In genomic region chr18:49723648-49724180, GRCh38 we compare ENCODE assay signal across 8 cellular contexts.
DNase-seq lines count a peak whose midpoint lies in the region; ATAC-seq and TF ChIP-seq lines count a peak whose summit lies in the region.
"Had no signal": no experiment of that assay in that cellular context is flagged by ENCODE, and none has a peak within 500 bp of the region (broad histone marks: within the 10 kb centered on the region; RNA-seq: fewer than 3 reads in every experiment).

No MANE protein-coding gene starts in this region.

- H3K9ac ChIP-seq in colonic mucosa (ENCODE audit: low read depth in 2 of 2, low read length in 2 of 2) (peak overlapping the region in 1 of 2 donors; percentile 29), smooth muscle cell (ENCODE audit: low read depth) (peak overlapping the region; percentile 34)

- H3K27ac ChIP-seq in colonic mucosa (peak overlapping the region; percentile 74), smooth muscle cell (ENCODE audit: low read depth) (peak overlapping the region; percentile 94), suprapubic skin (no peak overlapping the region)

- TF ChIP-seq CTCF in colonic mucosa (IDR thresholded peaks at IDR 0.05) (no peak), smooth muscle cell (IDR thresholded peaks at IDR 0.05; ENCODE audit: borderline replicate concordance, insufficient read depth, poor library complexity, severe bottlenecking) (no peak), suprapubic skin (IDR thresholded peaks at IDR 0.05) (no peak)

- H3K27me3 ChIP-seq in colonic mucosa: no peaks in the 10 kb centered on the region
- H3K27me3 ChIP-seq in smooth muscle cell (ENCODE audit: low read depth): no peaks in the 10 kb centered on the region
- H3K27me3 ChIP-seq in suprapubic skin: no peaks in the 10 kb centered on the region

- peak overlapping the region; percentile 59 for H3K4me2 ChIP-seq in smooth muscle cell

- H3K36me3 ChIP-seq in colonic mucosa (no peaks in the 10 kb centered on the region), smooth muscle cell (ENCODE audit: low read depth) (no peaks in the 10 kb centered on the region), suprapubic skin (no peaks in the 10 kb centered on the region)

- H3K4me1 ChIP-seq in colonic mucosa: peaks cover 12% of the 10 kb centered on the region
- peaks cover 22% of the 10 kb centered on the region for H3K4me1 ChIP-seq in smooth muscle cell (ENCODE audit: low read depth)
- no peaks in the 10 kb centered on the region for H3K4me1 ChIP-seq in suprapubic skin

- intact Hi-C loops in colonic mucosa (cut with DNase I): no loop called here

- peak overlapping the region; percentile 69 for H2AFZ ChIP-seq in smooth muscle cell (ENCODE audit: low read depth)

- WGBS in smooth muscle cell (ENCODE audit: low lambda C conversion rate): 32% methylated on average over 13 of the region's 13 CpGs
- 52% methylated on average over 13 of the region's 13 CpGs for WGBS in suprapubic skin

- TF ChIP-seq EP300 in Ishikawa (IDR thresholded peaks at IDR 0.05; ENCODE audit: borderline replicate concordance) (peak; percentile 38; the same call in 1 of the 2 replicates), suprapubic skin (IDR thresholded peaks at IDR 0.05) (no peak)

- H4K20me1 ChIP-seq in smooth muscle cell (ENCODE audit: low read depth): no peaks in the 10 kb centered on the region

- ATAC-seq in GM19025 (IDR thresholded peaks at IDR 0.05; ENCODE audit: low read depth, unreplicated experiment): peak; percentile 62
- ATAC-seq in HG02885 (IDR thresholded peaks at IDR 0.05; ENCODE audit: poor library complexity, unreplicated experiment): no peak

- DNase-seq in colonic mucosa (peak; percentile 64), smooth muscle cell (lab: John Stamatoyannopoulos, UW; ENCODE audit: unreplicated experiment) (no peak), suprapubic skin (ENCODE audit: low spot score in 2 of 2) (no peak), superior temporal gyrus (ENCODE audit: extremely low spot score) (no peak)
- DNase-seq: NCI-H1092 had no signal

- H3K4me3 ChIP-seq in colonic mucosa (no peak overlapping the region), smooth muscle cell (no peak overlapping the region), suprapubic skin (no peak overlapping the region)

- no peaks in the 10 kb centered on the region for H3K9me3 ChIP-seq in colonic mucosa
- H3K9me3 ChIP-seq in smooth muscle cell (replicated peaks; ENCODE audit: low read depth): no peaks in the 10 kb centered on the region
- H3K9me3 ChIP-seq in suprapubic skin: no peaks in the 10 kb centered on the region

- TF ChIP-seq RAD21 in Ishikawa (IDR thresholded peaks at IDR 0.05; ENCODE audit: low read depth): no peak

- no peaks in the 10 kb centered on the region for H3K79me2 ChIP-seq in smooth muscle cell (ENCODE audit: low read depth)

- peaks cover 11% of the 10 kb centered on the region for H3F3A ChIP-seq in smooth muscle cell (ENCODE audit: low read depth)

- TF ChIP-seq POLR2A in suprapubic skin (IDR thresholded peaks at IDR 0.05): no peak

TF ChIP-seq in Ishikawa, 13 proteins besides CTCF, POLR2A, EP300 and RAD21:
- TF ChIP-seq YY1 (IDR thresholded peaks at IDR 0.05; ENCODE audit: low read depth): no peak
- TF ChIP-seq, protein P1, sequence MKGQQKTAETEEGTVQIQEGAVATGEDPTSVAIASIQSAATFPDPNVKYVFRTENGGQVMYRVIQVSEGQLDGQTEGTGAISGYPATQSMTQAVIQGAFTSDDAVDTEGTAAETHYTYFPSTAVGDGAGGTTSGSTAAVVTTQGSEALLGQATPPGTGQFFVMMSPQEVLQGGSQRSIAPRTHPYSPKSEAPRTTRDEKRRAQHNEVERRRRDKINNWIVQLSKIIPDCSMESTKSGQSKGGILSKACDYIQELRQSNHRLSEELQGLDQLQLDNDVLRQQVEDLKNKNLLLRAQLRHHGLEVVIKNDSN (IDR thresholded peaks at IDR 0.05): no peak
- no peak for TF ChIP-seq CEBPB (IDR thresholded peaks at IDR 0.05)
- no peak for TF ChIP-seq EGR1 (IDR thresholded peaks at IDR 0.05)
- TF ChIP-seq TAF1 (IDR thresholded peaks at IDR 0.05; ENCODE audit: low read depth): no peak
